Comparison of ENCODE assay signal across 8 cellular contexts in the genomic region with DNA sequence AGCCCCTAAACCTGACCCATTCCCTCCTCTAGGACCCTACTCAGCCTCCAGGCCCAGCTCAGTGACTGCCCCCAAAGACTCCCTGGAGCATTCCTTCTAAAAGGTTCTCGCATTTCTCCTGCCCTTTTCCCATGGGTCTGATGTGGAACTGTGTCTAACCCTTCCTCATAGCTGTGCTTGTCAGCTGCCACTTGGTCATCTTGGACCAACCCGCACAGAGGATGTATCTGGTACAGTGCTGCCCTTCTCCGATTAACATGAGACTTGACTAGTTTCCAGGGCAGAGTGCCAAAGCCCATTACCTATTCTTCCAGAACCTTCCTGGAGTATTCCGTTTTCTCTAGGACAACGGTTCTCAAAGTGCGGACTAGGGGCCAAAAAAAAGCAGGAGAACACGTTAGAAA. TPM values are rescaled to one million over a fixed set of nuclear protein-coding genes. Genes with fewer than 3 reads are reported as not detected.
A peak's percentile ranks its signal among the peaks of the same experiment; 100 is the strongest.
DNase-seq lines count a peak whose midpoint lies in the region; ATAC-seq and TF ChIP-seq lines count a peak whose summit lies in the region.

No MANE protein-coding gene starts in this region.

- H3K27me3 ChIP-seq in Panc1 (ENCODE audit: control insufficient read depth, insufficient read depth, low read length): no peaks in the 10 kb centered on the region
- no peaks in the 10 kb centered on the region for H3K27me3 ChIP-seq in neural cell (ENCODE audit: insufficient read depth, low read depth, low read length)

- H3K27ac ChIP-seq in Panc1 (ENCODE audit: low read length) (peak overlapping the region; percentile 98), neural cell (ENCODE audit: low read length) (peak overlapping the region; percentile 97)

- peak overlapping the region; percentile 95 for H3K9ac ChIP-seq in neural cell (ENCODE audit: low read length)

- ATAC-seq in Panc1: peak; percentile 43
- no peak for ATAC-seq in HG02870 (IDR thresholded peaks at IDR 0.05; ENCODE audit: unreplicated experiment)
- no peak for ATAC-seq in GM21723 (IDR thresholded peaks at IDR 0.05; ENCODE audit: unreplicated experiment)

- TF ChIP-seq CTCF in Panc1 (IDR thresholded peaks at IDR 0.05) (no peak), epithelial cell of proximal tubule (conservative IDR thresholded peaks at IDR 0.05; ENCODE audit: low read depth, low read length) (no peak), neural cell (IDR thresholded peaks at IDR 0.05; ENCODE audit: poor library complexity, severe bottlenecking) (no peak)

- peaks cover 20% of the 10 kb centered on the region for H3K79me2 ChIP-seq in neural cell (replicated peaks; ENCODE audit: insufficient read depth, low read length)

- TF ChIP-seq RAD21 in neural cell (conservative IDR thresholded peaks at IDR 0.05): no peak

- no peaks in the 10 kb centered on the region for H3K9me2 ChIP-seq in neural cell (ENCODE audit: insufficient read depth, low read length)

- peak overlapping the region; percentile 43 for H3K4me2 ChIP-seq in neural cell (ENCODE audit: low read length)

- POLR2A ChIA-PET in Panc1 (lab: Charles Lee): interaction anchor here (0.6 kb wide), 1 partner anchor 20 kb away, joined by 4 read pairs; no protein-coding TSS in a partner anchor

- in situ Hi-C loops in Panc1 (cut with HindIII; ENCODE audit: low pct_unique_long_range_greater_than_20kb, low sequenced_read_pairs): no loop called here

- TF ChIP-seq EP300 in neural cell (conservative IDR thresholded peaks at IDR 0.05; ENCODE audit: poor library complexity, severe bottlenecking): no peak

- peak overlapping the region; percentile 92 for H3K4me3 ChIP-seq in Panc1 (ENCODE audit: low read depth in 2 of 2, low read length in 2 of 2)
- peak overlapping the region; percentile 68 for H3K4me3 ChIP-seq in epithelial cell of proximal tubule (ENCODE audit: low read depth, low read length)
- H3K4me3 ChIP-seq in neural cell (ENCODE audit: low read length): peak overlapping the region; percentile 96

- DNase-seq in NCI-H748 (lab: John Stamatoyannopoulos, UW; ENCODE audit: unreplicated experiment): peak; percentile 54
- DNase-seq in NCI-H748 treated with DMSO at 0.1 percent for 48 hours (lab: John Stamatoyannopoulos, UW): no peak
- no peak for DNase-seq in Panc1 (ENCODE audit: low read depth, low spot score)
- peak; percentile 42 for DNase-seq in epithelial cell of proximal tubule (ENCODE audit: low read depth)
- DNase-seq in NCI-H2171 (lab: John Stamatoyannopoulos, UW): no peak

- H3K36me3 ChIP-seq in Panc1 (ENCODE audit: control insufficient read depth, insufficient read depth, low read length): no peaks in the 10 kb centered on the region; the same call in 1 of the 2 replicates
- H3K36me3 ChIP-seq in neural cell (ENCODE audit: insufficient read depth, low read length): no peaks in the 10 kb centered on the region

- CTCF ChIA-PET in Panc1 (lab: Charles Lee): interaction anchor here (0.9 kb wide), 1 partner anchor 109 kb away, joined by 3 read pairs; no protein-coding TSS in a partner anchor

- H3F3A ChIP-seq in neural cell (ENCODE audit: insufficient read depth, low read length, poor library complexity, severe bottlenecking): peaks cover 9% of the 10 kb centered on the region

- no peaks in the 10 kb centered on the region for H4K20me1 ChIP-seq in neural cell (ENCODE audit: insufficient read depth)

- intact Hi-C loops in Panc1 (cut with micrococcal nuclease; ENCODE audit: unreplicated experiment): no loop called here

- no TSS peak for BruUV-seq in Panc1 (replicated peaks; lab: Mats Ljungman, UMichigan)

- H3K9me3 ChIP-seq in Panc1 (ENCODE audit: control insufficient read depth, insufficient read depth, low read depth, low read length) (no peaks in the 10 kb centered on the region), neural cell (ENCODE audit: low read length) (no peaks in the 10 kb centered on the region)

- peaks cover 13% of the 10 kb centered on the region for H3K4me1 ChIP-seq in Panc1 (ENCODE audit: control insufficient read depth, insufficient read depth, low read length)

- peak overlapping the region; percentile 78 for H2AFZ ChIP-seq in neural cell (ENCODE audit: low read depth, low read length)

TF ChIP-seq in neural cell, 6 proteins besides CTCF, POLR2A, EP300 and RAD21:
- TF ChIP-seq, protein P1, sequence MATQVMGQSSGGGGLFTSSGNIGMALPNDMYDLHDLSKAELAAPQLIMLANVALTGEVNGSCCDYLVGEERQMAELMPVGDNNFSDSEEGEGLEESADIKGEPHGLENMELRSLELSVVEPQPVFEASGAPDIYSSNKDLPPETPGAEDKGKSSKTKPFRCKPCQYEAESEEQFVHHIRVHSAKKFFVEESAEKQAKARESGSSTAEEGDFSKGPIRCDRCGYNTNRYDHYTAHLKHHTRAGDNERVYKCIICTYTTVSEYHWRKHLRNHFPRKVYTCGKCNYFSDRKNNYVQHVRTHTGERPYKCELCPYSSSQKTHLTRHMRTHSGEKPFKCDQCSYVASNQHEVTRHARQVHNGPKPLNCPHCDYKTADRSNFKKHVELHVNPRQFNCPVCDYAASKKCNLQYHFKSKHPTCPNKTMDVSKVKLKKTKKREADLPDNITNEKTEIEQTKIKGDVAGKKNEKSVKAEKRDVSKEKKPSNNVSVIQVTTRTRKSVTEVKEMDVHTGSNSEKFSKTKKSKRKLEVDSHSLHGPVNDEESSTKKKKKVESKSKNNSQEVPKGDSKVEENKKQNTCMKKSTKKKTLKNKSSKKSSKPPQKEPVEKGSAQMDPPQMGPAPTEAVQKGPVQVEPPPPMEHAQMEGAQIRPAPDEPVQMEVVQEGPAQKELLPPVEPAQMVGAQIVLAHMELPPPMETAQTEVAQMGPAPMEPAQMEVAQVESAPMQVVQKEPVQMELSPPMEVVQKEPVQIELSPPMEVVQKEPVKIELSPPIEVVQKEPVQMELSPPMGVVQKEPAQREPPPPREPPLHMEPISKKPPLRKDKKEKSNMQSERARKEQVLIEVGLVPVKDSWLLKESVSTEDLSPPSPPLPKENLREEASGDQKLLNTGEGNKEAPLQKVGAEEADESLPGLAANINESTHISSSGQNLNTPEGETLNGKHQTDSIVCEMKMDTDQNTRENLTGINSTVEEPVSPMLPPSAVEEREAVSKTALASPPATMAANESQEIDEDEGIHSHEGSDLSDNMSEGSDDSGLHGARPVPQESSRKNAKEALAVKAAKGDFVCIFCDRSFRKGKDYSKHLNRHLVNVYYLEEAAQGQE (IDR thresholded peaks at IDR 0.05; ENCODE audit: borderline replicate concordance): no peak
- TF ChIP-seq POLR2AphosphoS5 (IDR thresholded peaks at IDR 0.05) (no peak), EZH2 (IDR thresholded peaks at IDR 0.05; ENCODE audit: borderline replicate concordance, insufficient read depth, low read length, poor library complexity, severe bottlenecking) (no peak), SMC3 (conservative IDR thresholded peaks at IDR 0.05; ENCODE audit: poor library complexity) (no peak), MXI1 (conservative IDR thresholded peaks at IDR 0.05; ENCODE audit: poor library complexity, severe bottlenecking) (no peak), TAF1 (IDR thresholded peaks at IDR 0.05; ENCODE audit: low read depth) (no peak)
TF ChIP-seq in neural cell: peak in this region for 0.

RNA-seq across cellular contexts. Expression of a gene that starts 0.5 kb away (rescaled TPM):
- total RNA-seq in Panc1 (2021; ENCODE audit: unreplicated experiment) (42.9 TPM), epithelial cell of proximal tubule (32.1 and 54.1 TPM in 2 replicates)
- 25.5 TPM for polyA plus RNA-seq in Panc1 (2012; ENCODE audit: insufficient read length)
- polyA plus RNA-seq in neural cell: 101 and 116 TPM in 2 replicates
- polyA minus RNA-seq in neural cell: 48.0 and 50.7 TPM in 2 replicates

RNA-seq across cellular contexts. Expression of a gene that starts 50.7 kb away (rescaled TPM):
- total RNA-seq in Panc1 (2021; ENCODE audit: unreplicated experiment) (53.0 TPM), epithelial cell of proximal tubule (20.3 and 22.2 TPM in 2 replicates)
- polyA plus RNA-seq in Panc1 (2012; ENCODE audit: insufficient read length): 27.7 TPM
- 32.3 and 39.4 TPM in 2 replicates for polyA plus RNA-seq in neural cell
- 96.2 and 107 TPM in 2 replicates for polyA minus RNA-seq in neural cell

Comparison
In these comparisons a context has a peak if more than half of its experiments do, and no peak if none do; other contexts are left out.
1. DNase-seq: peak in NCI-H748 (single experiment) and epithelial cell of proximal tubule (single experiment); none in NCI-H748 treated with DMSO at 0.1 percent for 48 hours (single experiment), Panc1 (single experiment) and NCI-H2171 (single experiment).
2. Peak in every context shown above with its lines, with median percentiles within 50 percentile points of each other: H3K4me3 ChIP-seq.